14 cellular contexts compared by ENCODE assay signal in the genomic region with DNA sequence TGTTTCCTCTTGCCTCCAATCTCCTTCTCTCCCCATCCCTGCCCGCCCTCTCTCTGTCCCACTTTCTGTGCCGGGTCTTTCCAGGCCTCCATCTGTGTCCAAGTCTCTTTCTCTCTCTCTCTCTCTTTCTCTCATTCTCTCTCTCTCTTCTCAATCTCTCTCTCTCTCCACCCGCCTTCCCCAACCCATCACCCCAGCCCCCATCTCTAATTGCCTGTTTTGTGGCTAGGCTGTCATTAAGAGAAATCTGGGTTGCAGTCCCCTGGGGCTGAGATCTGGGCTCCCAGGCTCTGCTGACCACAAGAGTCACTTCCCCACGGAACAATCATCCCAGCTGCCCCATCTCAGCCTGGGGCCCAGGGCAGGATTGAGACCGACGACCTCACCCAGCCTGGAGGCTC. TPM values are rescaled to one million over a fixed set of nuclear protein-coding genes. Genes with fewer than 3 reads are reported as not detected.
A peak's percentile ranks its signal among the peaks of the same experiment; 100 is the strongest.
DNase-seq lines count a peak whose midpoint lies in the region; ATAC-seq and TF ChIP-seq lines count a peak whose summit lies in the region.
"Had no signal": no experiment of that assay in that cellular context is flagged by ENCODE, and none has a peak within 500 bp of the region (broad histone marks: within the 10 kb centered on the region; RNA-seq: fewer than 3 reads in every experiment).

No MANE protein-coding gene starts in this region.

- no peak for ATAC-seq in WTC11
- ATAC-seq: K562; naive thymus-derived CD4-positive, alpha-beta T cell had no signal

- H3K27me3 Mint-ChIP-seq in WTC11 (ENCODE audit: low read depth), result peaks cover 57% of the 10 kb centered on the region
- peaks cover 32% of the 10 kb centered on the region for H3K27me3 Mint-ChIP-seq in activated T-helper 2 cell treated with anti-CD3 and anti-CD28 coated beads, Interferon-gamma antibody, Interleukin-2, Interleukin-4, amounts not matched to agents 10 μg/mL and 5 μg/mL and 100 μg/mL, durations not matched to agents 14 hours and 24 hours and 36 hours (ENCODE audit: low read depth)
- H3K27me3 Mint-ChIP-seq in progenitor cell of endocrine pancreas, result peaks cover 78% of the 10 kb centered on the region

- WGBS in prostate gland, result 35% methylated on average over 6 of the region's 6 CpGs

- DNase-seq in AG04449 (ENCODE audit: low read depth, low spot score), result peak; percentile 41
- peak; percentile 14 to 27 for DNase-seq in SJCRH30
- peak; percentile 54 for DNase-seq in fibroblast of the aortic adventitia (ENCODE audit: low read depth)
- DNase-seq in prostate gland (ENCODE audit: low spot score), result no peak
- no peak for DNase-seq in DMS 273 treated with DMSO at 0.1 percent for 48 hours (lab: John Stamatoyannopoulos, UW)
- DNase-seq in WTC11 (ENCODE audit: low spot score), result no peak
- no peak for DNase-seq in activated T-helper 2 cell treated with anti-CD3 and anti-CD28 coated beads, Interferon-gamma antibody, Interleukin-2, Interleukin-4, amounts not matched to agents 10 μg/mL and 5 μg/mL and 100 μg/mL, durations not matched to agents 14 hours and 24 hours and 36 hours (ENCODE audit: low spot score)
- no peak for DNase-seq in progenitor cell of endocrine pancreas (ENCODE audit: low spot score, unreplicated experiment)
- DNase-seq: head of caudate nucleus; naive thymus-derived CD4-positive, alpha-beta T cell; NCI-H226; stimulated activated CD4-positive, alpha-beta T cell treated with anti-CD3 and anti-CD28 coated beads, Interleukin-4, amount 100 ng/mL, for 4 hours had no signal

- H3K27me3 ChIP-seq in SJCRH30 (no peaks in the 10 kb centered on the region), prostate gland (replicated peaks; ENCODE audit: insufficient read depth) (peaks cover 14% of the 10 kb centered on the region)

- TF ChIP-seq POLR2A in prostate gland (IDR thresholded peaks at IDR 0.05), result no peak

- no peak for TF ChIP-seq CTCF in AG04449 (IDR thresholded peaks at IDR 0.05; ENCODE audit: insufficient read depth, low read length, missing control alignments)
- no peak for TF ChIP-seq CTCF in fibroblast of the aortic adventitia (IDR thresholded peaks at IDR 0.05; ENCODE audit: insufficient read depth, low read length)
- TF ChIP-seq CTCF in prostate gland (IDR thresholded peaks at IDR 0.05), result no peak
- no peak for TF ChIP-seq CTCF in WTC11 (IDR thresholded peaks at IDR 0.05)
- no peak for TF ChIP-seq CTCF in progenitor cell of endocrine pancreas (IDR thresholded peaks at IDR 0.05; ENCODE audit: unreplicated experiment)

- no peak overlapping the region for H3K4me3 Mint-ChIP-seq in WTC11
- H3K4me3 Mint-ChIP-seq in activated T-helper 2 cell treated with anti-CD3 and anti-CD28 coated beads, Interferon-gamma antibody, Interleukin-2, Interleukin-4, amounts not matched to agents 10 μg/mL and 5 μg/mL and 100 μg/mL, durations not matched to agents 14 hours and 24 hours and 36 hours (ENCODE audit: low read depth), result no peak overlapping the region
- no peak overlapping the region for H3K4me3 Mint-ChIP-seq in progenitor cell of endocrine pancreas (ENCODE audit: low read depth)
- H3K4me3 Mint-ChIP-seq: B cell had no signal

- H3K4me1 ChIP-seq in SJCRH30 (peaks cover 19% of the 10 kb centered on the region), prostate gland (replicated peaks) (no peaks in the 10 kb centered on the region)

- H3K4me1 Mint-ChIP-seq in WTC11 (peaks cover 10% of the 10 kb centered on the region), progenitor cell of endocrine pancreas (ENCODE audit: low read depth) (peaks cover 11% of the 10 kb centered on the region)
- H3K4me1 Mint-ChIP-seq in activated T-helper 2 cell treated with anti-CD3 and anti-CD28 coated beads, Interferon-gamma antibody, Interleukin-2, Interleukin-4, amounts not matched to agents 10 μg/mL and 5 μg/mL and 100 μg/mL, durations not matched to agents 14 hours and 24 hours and 36 hours (ENCODE audit: low read depth), result peaks cover 15% of the 10 kb centered on the region

- H3K27ac ChIP-seq in SJCRH30 (no peak overlapping the region), prostate gland (peak overlapping the region; percentile 39 to 49)

- no peaks in the 10 kb centered on the region for H3K9me3 Mint-ChIP-seq in WTC11
- H3K9me3 Mint-ChIP-seq in activated T-helper 2 cell treated with anti-CD3 and anti-CD28 coated beads, Interferon-gamma antibody, Interleukin-2, Interleukin-4, amounts not matched to agents 10 μg/mL and 5 μg/mL and 100 μg/mL, durations not matched to agents 14 hours and 24 hours and 36 hours, result no peaks in the 10 kb centered on the region
- no peaks in the 10 kb centered on the region for H3K9me3 Mint-ChIP-seq in progenitor cell of endocrine pancreas (ENCODE audit: low read depth)

- H3K36me3 ChIP-seq in SJCRH30, result no peaks in the 10 kb centered on the region
- H3K36me3 ChIP-seq in prostate gland, result no peaks in the 10 kb centered on the region

- CTCF ChIA-PET in AG04449 (lab: Yijun Ruan, JAX), result interaction anchor here (1.2 to 2.6 kb wide), 4 partner anchors 8 to 75 kb away, joined by 4 to 25 read pairs (median 10); no protein-coding TSS in a partner anchor
- CTCF ChIA-PET in WTC11 (lab: Charles Lee), result interaction anchor here (0.6 to 2.9 kb wide), 3 partner anchors 20 to 867 kb away, joined by 3 to 13 read pairs (median 4); no protein-coding TSS in a partner anchor

- no peaks in the 10 kb centered on the region for H3K36me3 Mint-ChIP-seq in WTC11
- H3K36me3 Mint-ChIP-seq in activated T-helper 2 cell treated with anti-CD3 and anti-CD28 coated beads, Interferon-gamma antibody, Interleukin-2, Interleukin-4, amounts not matched to agents 10 μg/mL and 5 μg/mL and 100 μg/mL, durations not matched to agents 14 hours and 24 hours and 36 hours (ENCODE audit: low read depth), result no peaks in the 10 kb centered on the region
- no peaks in the 10 kb centered on the region for H3K36me3 Mint-ChIP-seq in progenitor cell of endocrine pancreas (ENCODE audit: insufficient read depth)

- POLR2A ChIA-PET in AG04449 (lab: Yijun Ruan, JAX), result no interaction called here
- POLR2A ChIA-PET in WTC11 (lab: Charles Lee), result no interaction called here

- no peaks in the 10 kb centered on the region for H3K9me3 ChIP-seq in SJCRH30 (replicated peaks)
- no peaks in the 10 kb centered on the region for H3K9me3 ChIP-seq in prostate gland

- intact Hi-C loops in prostate gland (cut with DNase I), result no loop called here
- intact Hi-C loops in activated T-helper 2 cell treated with anti-CD3 and anti-CD28 coated beads, Interferon-gamma antibody, Interleukin-2, Interleukin-4, amounts not matched to agents 10 μg/mL and 5 μg/mL and 100 μg/mL, durations not matched to agents 14 hours and 24 hours and 36 hours (cut with micrococcal nuclease), result no loop called here

- no peak overlapping the region for H3K27ac Mint-ChIP-seq in WTC11
- no peak overlapping the region for H3K27ac Mint-ChIP-seq in activated T-helper 2 cell treated with anti-CD3 and anti-CD28 coated beads, Interferon-gamma antibody, Interleukin-2, Interleukin-4, amounts not matched to agents 10 μg/mL and 5 μg/mL and 100 μg/mL, durations not matched to agents 14 hours and 24 hours and 36 hours
- no peak overlapping the region for H3K27ac Mint-ChIP-seq in progenitor cell of endocrine pancreas
- H3K27ac Mint-ChIP-seq: B cell had no signal

- H3K4me3 ChIP-seq in AG04449 (ENCODE audit: low read depth, low read length) (no peak overlapping the region; the same call in 1 of the 2 replicates), SJCRH30 (no peak overlapping the region), fibroblast of the aortic adventitia (ENCODE audit: low read depth, low read length) (no peak overlapping the region), prostate gland (no peak overlapping the region)
- H3K4me3 ChIP-seq: K562 had no signal

TF ChIP-seq in WTC11, 78 proteins besides CTCF, POLR2A, EP300 and RAD21 (continues in another document):
- TF ChIP-seq TP53 (CRISPR knock-in tag; IDR thresholded peaks at IDR 0.05) (no peak), NR3C1 (CRISPR knock-in tag; conservative IDR thresholded peaks at IDR 0.05; ENCODE audit: low read depth) (no peak), SP1 (CRISPR knock-in tag; conservative IDR thresholded peaks at IDR 0.05) (no peak), RELA (CRISPR knock-in tag; IDR thresholded peaks at IDR 0.05; ENCODE audit: borderline replicate concordance) (no peak)
- TF ChIP-seq, protein P1, sequence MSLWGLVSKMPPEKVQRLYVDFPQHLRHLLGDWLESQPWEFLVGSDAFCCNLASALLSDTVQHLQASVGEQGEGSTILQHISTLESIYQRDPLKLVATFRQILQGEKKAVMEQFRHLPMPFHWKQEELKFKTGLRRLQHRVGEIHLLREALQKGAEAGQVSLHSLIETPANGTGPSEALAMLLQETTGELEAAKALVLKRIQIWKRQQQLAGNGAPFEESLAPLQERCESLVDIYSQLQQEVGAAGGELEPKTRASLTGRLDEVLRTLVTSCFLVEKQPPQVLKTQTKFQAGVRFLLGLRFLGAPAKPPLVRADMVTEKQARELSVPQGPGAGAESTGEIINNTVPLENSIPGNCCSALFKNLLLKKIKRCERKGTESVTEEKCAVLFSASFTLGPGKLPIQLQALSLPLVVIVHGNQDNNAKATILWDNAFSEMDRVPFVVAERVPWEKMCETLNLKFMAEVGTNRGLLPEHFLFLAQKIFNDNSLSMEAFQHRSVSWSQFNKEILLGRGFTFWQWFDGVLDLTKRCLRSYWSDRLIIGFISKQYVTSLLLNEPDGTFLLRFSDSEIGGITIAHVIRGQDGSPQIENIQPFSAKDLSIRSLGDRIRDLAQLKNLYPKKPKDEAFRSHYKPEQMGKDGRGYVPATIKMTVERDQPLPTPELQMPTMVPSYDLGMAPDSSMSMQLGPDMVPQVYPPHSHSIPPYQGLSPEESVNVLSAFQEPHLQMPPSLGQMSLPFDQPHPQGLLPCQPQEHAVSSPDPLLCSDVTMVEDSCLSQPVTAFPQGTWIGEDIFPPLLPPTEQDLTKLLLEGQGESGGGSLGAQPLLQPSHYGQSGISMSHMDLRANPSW (CRISPR knock-in tag; conservative IDR thresholded peaks at IDR 0.05; ENCODE audit: low read depth), result no peak

RNA-seq across cellular contexts. Expression of a gene that starts 2.5 kb away (rescaled TPM):
- total RNA-seq in SJCRH30 (2014; rRNA removed; shearing (Covaris generic)), result not detected in 2 replicates
- total RNA-seq in fibroblast of the aortic adventitia (ENCODE audit: low replicate concordance), result 4.1 and 5.2 TPM in 2 replicates
- 10 to 100 TPM in 1 of 2 donors, 1 to 10 TPM in 1; 2.0 to 12.7 TPM for total RNA-seq in prostate gland
- total RNA-seq in WTC11 (2021), result 0.81 to 1.2 TPM (median 0.96 TPM) in 3 replicates
- 0.80 and 0.87 TPM in 2 replicates for total RNA-seq in activated T-helper 2 cell treated with anti-CD3 and anti-CD28 coated beads, Interferon-gamma antibody, Interleukin-2, Interleukin-4, amounts not matched to agents 10 μg/mL and 5 μg/mL and 100 μg/mL, durations not matched to agents 14 hours and 24 hours and 36 hours
- total RNA-seq in progenitor cell of endocrine pancreas, result 0.05 TPM in 1 of 2 replicates, not detected in the other
- total RNA-seq: B cell had no signal

RNA-seq across cellular contexts. Expression of a gene that starts 5.5 kb away (rescaled TPM):
- not detected in 2 replicates for total RNA-seq in SJCRH30 (2014; rRNA removed; shearing (Covaris generic))
- total RNA-seq in fibroblast of the aortic adventitia (ENCODE audit: low replicate concordance) (not detected in 2 replicates), prostate gland (not detected), WTC11 (2021) (0.27 TPM in 1 of 3 replicates, not detected in the others), progenitor cell of endocrine pancreas (not detected in 2 replicates)
- not detected in 2 replicates for total RNA-seq in activated T-helper 2 cell treated with anti-CD3 and anti-CD28 coated beads, Interferon-gamma antibody, Interleukin-2, Interleukin-4, amounts not matched to agents 10 μg/mL and 5 μg/mL and 100 μg/mL, durations not matched to agents 14 hours and 24 hours and 36 hours
- total RNA-seq: B cell; K562; naive thymus-derived CD4-positive, alpha-beta T cell had no signal

Comparison
In these comparisons a context has a peak if more than half of its experiments do, and no peak if none do; other contexts are left out.
1. DNase-seq: peak in AG04449 (single experiment), SJCRH30 (2 of 2) and fibroblast of the aortic adventitia (single experiment); none in prostate gland (single experiment), DMS 273 treated with DMSO at 0.1 percent for 48 hours (single experiment), WTC11 (single experiment), activated T-helper 2 cell treated with anti-CD3 and anti-CD28 coated beads, Interferon-gamma antibody, Interleukin-2, Interleukin-4, amounts not matched to agents 10 μg/mL and 5 μg/mL and 100 μg/mL, durations not matched to agents 14 hours and 24 hours and 36 hours (single experiment) and progenitor cell of endocrine pancreas (single experiment).